17 cellular contexts compared by ENCODE assay signal in the genomic region with DNA sequence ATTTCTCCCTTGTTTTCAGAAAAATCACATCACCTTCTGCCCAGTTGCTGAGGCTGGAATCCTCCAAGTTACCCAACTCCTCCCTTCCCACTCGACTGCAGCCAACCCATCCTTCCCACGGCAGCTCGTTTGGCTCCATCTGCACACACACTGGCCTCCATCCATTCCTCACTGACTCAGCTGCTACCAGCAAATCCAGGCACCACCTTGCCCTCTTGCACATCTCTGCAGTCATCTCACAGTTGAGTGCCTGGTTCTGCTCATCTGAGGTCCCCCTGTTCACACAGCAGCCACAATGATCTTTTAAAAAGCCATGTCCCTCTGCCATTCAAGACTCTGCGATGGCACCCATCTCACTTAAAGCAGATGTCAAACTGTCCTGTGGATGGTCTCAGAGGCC. TPM values are rescaled to one million over a fixed set of nuclear protein-coding genes. Genes with fewer than 3 reads are reported as not detected.
DNase-seq lines count a peak whose midpoint lies in the region; ATAC-seq and TF ChIP-seq lines count a peak whose summit lies in the region.
"Had no signal": no experiment of that assay in that cellular context is flagged by ENCODE, and none has a peak within 500 bp of the region (broad histone marks: within the 10 kb centered on the region; RNA-seq: fewer than 3 reads in every experiment).

No MANE protein-coding gene starts in this region.

- no peak for TF ChIP-seq CTCF in Calu3 (IDR thresholded peaks at IDR 0.05; ENCODE audit: unreplicated experiment)
- no peak for TF ChIP-seq CTCF in OCI-LY3 (IDR thresholded peaks at IDR 0.05; ENCODE audit: low read depth, low read length)

- peaks cover 33% of the 10 kb centered on the region for H3K36me3 Mint-ChIP-seq in Calu3 (ENCODE audit: insufficient read depth, unreplicated experiment)
- H3K36me3 Mint-ChIP-seq in activated naive CD8-positive, alpha-beta T cell treated with anti-CD3 and anti-CD28 coated beads, Interleukin-2, amount 50 U/mL, for 24 hours (ENCODE audit: low read depth): peaks cover 37% of the 10 kb centered on the region

- CTCF ChIA-PET in Calu3 (lab: Charles Lee): no interaction called here

- no peaks in the 10 kb centered on the region for H3K27me3 Mint-ChIP-seq in Calu3 (ENCODE audit: unreplicated experiment)
- H3K27me3 Mint-ChIP-seq in activated naive CD8-positive, alpha-beta T cell treated with anti-CD3 and anti-CD28 coated beads, Interleukin-2, amount 50 U/mL, for 24 hours: no peaks in the 10 kb centered on the region
- H3K27me3 Mint-ChIP-seq in stimulated activated naive CD8-positive, alpha-beta T cell treated with anti-CD3 and anti-CD28 coated beads, Interleukin-15, amount 100 ng/mL, for 72 hours: no peaks in the 10 kb centered on the region
- H3K27me3 Mint-ChIP-seq: activated CD4-positive, alpha-beta T cell treated with anti-CD3 and anti-CD28 coated beads, Interleukin-2, amount 10 ng/mL, durations not matched to agents 24 days and 14 days had no signal

- H3K9me3 Mint-ChIP-seq in Calu3 (ENCODE audit: low read depth, unreplicated experiment): no peaks in the 10 kb centered on the region
- H3K9me3 Mint-ChIP-seq in activated naive CD8-positive, alpha-beta T cell treated with anti-CD3 and anti-CD28 coated beads, Interleukin-2, amount 50 U/mL, for 24 hours: no peaks in the 10 kb centered on the region
- no peaks in the 10 kb centered on the region for H3K9me3 Mint-ChIP-seq in stimulated activated naive CD8-positive, alpha-beta T cell treated with anti-CD3 and anti-CD28 coated beads, Interleukin-15, amount 100 ng/mL, for 72 hours
- H3K9me3 Mint-ChIP-seq: activated CD4-positive, alpha-beta T cell treated with anti-CD3 and anti-CD28 coated beads, Interleukin-2, amount 10 ng/mL, durations not matched to agents 24 days and 14 days; activated naive CD4-positive, alpha-beta T cell treated with anti-CD3 and anti-CD28 coated beads for 36 hours had no signal

- H3K27ac ChIP-seq in OCI-LY3 (ENCODE audit: low read length): peak overlapping the region; percentile 80
- H3K27ac ChIP-seq: PC-9, suprapubic skin had no signal

- H3K79me2 ChIP-seq in OCI-LY3 (ENCODE audit: low read length): peaks cover 35% of the 10 kb centered on the region

- peaks cover 34% of the 10 kb centered on the region for H3K4me1 ChIP-seq in OCI-LY3 (ENCODE audit: low read length)

- H2AFZ ChIP-seq in OCI-LY3 (ENCODE audit: low read depth, low read length): no peak overlapping the region
- H2AFZ ChIP-seq: PC-9 had no signal

- H3K4me3 Mint-ChIP-seq in Calu3 (ENCODE audit: low read depth, unreplicated experiment): no peak overlapping the region
- H3K4me3 Mint-ChIP-seq in activated naive CD8-positive, alpha-beta T cell treated with anti-CD3 and anti-CD28 coated beads, Interleukin-2, amount 50 U/mL, for 24 hours: no peak overlapping the region
- H3K4me3 Mint-ChIP-seq in stimulated activated naive CD8-positive, alpha-beta T cell treated with anti-CD3 and anti-CD28 coated beads, Interleukin-15, amount 100 ng/mL, for 72 hours: no peak overlapping the region
- H3K4me3 Mint-ChIP-seq: activated CD4-positive, alpha-beta T cell treated with anti-CD3 and anti-CD28 coated beads, Interleukin-2, amount 10 ng/mL, durations not matched to agents 24 days and 14 days; activated naive CD4-positive, alpha-beta T cell treated with anti-CD3 and anti-CD28 coated beads for 36 hours had no signal

- no peaks in the 10 kb centered on the region for H3K9me3 ChIP-seq in OCI-LY3 (ENCODE audit: insufficient read depth, low read length)
- H3K9me3 ChIP-seq: mucosa of descending colon, suprapubic skin had no signal

- H3K4me2 ChIP-seq in OCI-LY3 (ENCODE audit: low read length): peak overlapping the region; percentile 64
- H3K4me2 ChIP-seq: PC-9 had no signal

- ATAC-seq in sciatic nerve: no peak
- no peak for ATAC-seq in activated naive CD8-positive, alpha-beta T cell treated with anti-CD3 and anti-CD28 coated beads, Interleukin-2, amount 50 U/mL, for 24 hours
- no peak for ATAC-seq in stimulated activated naive CD8-positive, alpha-beta T cell treated with anti-CD3 and anti-CD28 coated beads, Interleukin-15, amount 100 ng/mL, for 72 hours
- ATAC-seq: mucosa of descending colon had no signal

- H4K20me1 ChIP-seq in OCI-LY3 (ENCODE audit: insufficient read depth, low read length): 0 out of 2 replicates have a peak, but pooled peaks cover 5% of the 10 kb centered on the region

- DNase-seq in Calu3 (no peak), fibroblast of gingiva (ENCODE audit: low read depth) (peak; percentile 78), sciatic nerve (ENCODE audit: low spot score) (peak; percentile 44), amniotic stem cell (lab: John Stamatoyannopoulos, UW) (no peak)
- DNase-seq in activated naive CD8-positive, alpha-beta T cell treated with anti-CD3 and anti-CD28 coated beads, Interleukin-2, amount 50 U/mL, for 24 hours: no peak
- DNase-seq in stimulated activated naive CD8-positive, alpha-beta T cell treated with anti-CD3 and anti-CD28 coated beads, Interleukin-15, amount 100 ng/mL, for 72 hours: no peak
- DNase-seq: activated CD4-positive, alpha-beta T cell treated with anti-CD3 and anti-CD28 coated beads, Interleukin-2, amount 10 ng/mL, durations not matched to agents 24 days and 14 days; activated naive CD4-positive, alpha-beta T cell treated with anti-CD3 and anti-CD28 coated beads for 36 hours; effector CD8-positive, alpha-beta T cell; foreskin melanocyte; mucosa of descending colon; NCI-H1930; NCI-H510A treated with DMSO at 0.1 percent for 48 hours; PC-9; stimulated activated CD4-positive, alpha-beta T cell treated with anti-CD3 and anti-CD28 coated beads, Interleukin-4, amount 100 ng/mL, for 24 hours had no signal

- intact Hi-C loops in Calu3 (cut with micrococcal nuclease; ENCODE audit: unreplicated experiment) (no loop called here), sciatic nerve (cut with DNase I) (no loop called here)

- H3K9ac ChIP-seq in OCI-LY3 (ENCODE audit: low read length): peak overlapping the region; percentile 7; the same call in 1 of the 2 replicates

- H3K36me3 ChIP-seq in OCI-LY3 (replicated peaks; ENCODE audit: low read depth, low read length): peaks cover 76% of the 10 kb centered on the region

- TSS peak; percentile 4 for BruUV-seq in Calu3 (replicated peaks; lab: Mats Ljungman, UMichigan)

- H3K27ac Mint-ChIP-seq in Calu3 (ENCODE audit: unreplicated experiment): no peak overlapping the region
- H3K27ac Mint-ChIP-seq in activated naive CD8-positive, alpha-beta T cell treated with anti-CD3 and anti-CD28 coated beads, Interleukin-2, amount 50 U/mL, for 24 hours: no peak overlapping the region
- H3K27ac Mint-ChIP-seq in stimulated activated naive CD8-positive, alpha-beta T cell treated with anti-CD3 and anti-CD28 coated beads, Interleukin-15, amount 100 ng/mL, for 72 hours: no peak overlapping the region
- H3K27ac Mint-ChIP-seq: activated CD4-positive, alpha-beta T cell treated with anti-CD3 and anti-CD28 coated beads, Interleukin-2, amount 10 ng/mL, durations not matched to agents 24 days and 14 days; activated naive CD4-positive, alpha-beta T cell treated with anti-CD3 and anti-CD28 coated beads for 36 hours had no signal

- H3K27me3 ChIP-seq in OCI-LY3 (ENCODE audit: low read depth, low read length): no peaks in the 10 kb centered on the region
- H3K27me3 ChIP-seq: suprapubic skin had no signal

- no peaks in the 10 kb centered on the region for H3K4me1 Mint-ChIP-seq in Calu3 (ENCODE audit: low read depth, unreplicated experiment)
- H3K4me1 Mint-ChIP-seq in activated naive CD8-positive, alpha-beta T cell treated with anti-CD3 and anti-CD28 coated beads, Interleukin-2, amount 50 U/mL, for 24 hours: no peaks in the 10 kb centered on the region
- peaks cover 8% of the 10 kb centered on the region for H3K4me1 Mint-ChIP-seq in stimulated activated naive CD8-positive, alpha-beta T cell treated with anti-CD3 and anti-CD28 coated beads, Interleukin-15, amount 100 ng/mL, for 72 hours

- peak overlapping the region; percentile 46; the same call in 1 of the 2 replicates for H3K4me3 ChIP-seq in OCI-LY3 (ENCODE audit: low read length)
- H3K4me3 ChIP-seq: mucosa of descending colon, PC-9, suprapubic skin had no signal

RNA-seq across cellular contexts. Expression of a gene that starts 5.9 kb away (rescaled TPM):
- total RNA-seq in Calu3 (2022) (61.4 and 61.5 TPM in 2 replicates), sciatic nerve (46.4 TPM)

RNA-seq across cellular contexts. Expression of a gene that starts 15.0 kb away (rescaled TPM):
- total RNA-seq in Calu3 (2022) (28.3 and 28.7 TPM in 2 replicates), sciatic nerve (27.6 TPM)

RNA-seq across cellular contexts. Expression of a gene that starts 27.3 kb away (rescaled TPM):
- total RNA-seq in Calu3 (2022) (25.3 and 27.1 TPM in 2 replicates), sciatic nerve (19.7 TPM)

RNA-seq across cellular contexts. Expression of a gene that starts 53.0 kb away (rescaled TPM):
- total RNA-seq in Calu3 (2022) (7.3 and 7.8 TPM in 2 replicates), sciatic nerve (10.0 TPM)

Comparison
In these comparisons a context has a peak if more than half of its experiments do, and no peak if none do; other contexts are left out.
1. DNase-seq: peak in fibroblast of gingiva (single experiment) and sciatic nerve (single experiment); none in Calu3 (single experiment), activated naive CD8-positive, alpha-beta T cell treated with anti-CD3 and anti-CD28 coated beads, Interleukin-2, amount 50 U/mL, for 24 hours (single experiment), amniotic stem cell (single experiment) and stimulated activated naive CD8-positive, alpha-beta T cell treated with anti-CD3 and anti-CD28 coated beads, Interleukin-15, amount 100 ng/mL, for 72 hours (0 of 2).